Comparison of ENCODE assay signal across 8 cellular contexts in the genomic region with DNA sequence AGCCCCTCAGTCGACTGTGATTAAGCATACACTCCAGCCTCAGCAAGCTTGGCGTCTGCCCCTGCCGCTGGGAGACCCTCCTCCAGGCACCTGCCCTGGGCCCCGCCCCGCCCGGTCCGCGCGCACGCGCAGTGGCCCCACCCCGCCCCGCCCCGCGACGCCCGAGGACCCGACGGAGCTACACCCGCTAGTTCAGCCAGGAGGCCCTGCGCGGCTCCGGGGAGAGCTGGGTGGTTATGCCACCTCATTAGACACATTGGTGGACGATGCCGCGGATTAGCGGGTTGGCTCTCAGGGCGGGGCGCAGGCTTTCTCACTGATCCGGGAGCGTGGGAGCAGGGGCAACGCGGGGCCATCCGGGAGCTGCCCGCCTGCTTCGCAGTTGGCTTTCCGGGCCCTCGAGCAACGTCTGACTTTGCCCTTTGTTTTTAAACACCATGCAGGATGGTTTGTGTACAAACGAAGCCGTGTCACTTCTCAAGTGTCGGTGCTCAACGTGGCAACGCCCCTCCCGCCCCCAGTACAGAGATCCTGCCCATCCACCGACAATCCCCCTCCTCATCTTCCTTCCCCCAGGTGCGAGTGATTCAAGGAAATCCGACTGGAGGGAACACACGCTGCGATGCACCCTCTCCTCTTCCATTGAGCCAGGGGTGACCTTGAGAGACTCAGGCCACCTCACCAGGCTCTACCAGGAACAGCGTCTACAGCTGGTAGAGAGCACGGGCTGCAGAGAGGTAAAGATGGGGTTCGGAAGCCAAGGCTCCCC.
DNase-seq lines count a peak whose midpoint lies in the region; ATAC-seq and TF ChIP-seq lines count a peak whose summit lies in the region.

No MANE protein-coding gene starts in this region.

- H3K4me1 ChIP-seq in fibroblast of lung (ENCODE audit: control insufficient read depth, extremely low read depth, insufficient read depth, low read length) (no peaks in the 10 kb centered on the region), neural progenitor cell (peaks cover 9% of the 10 kb centered on the region)

- DNase-seq in CD1c-positive myeloid dendritic cell (ENCODE audit: extremely low spot score) (peak; percentile 53), NOMO-1 treated with DMSO at 0.1 percent for 48 hours (lab: John Stamatoyannopoulos, UW; ENCODE audit: unreplicated experiment) (peak; percentile 41), fibroblast of lung (ENCODE audit: low read depth in 2 of 2) (peak; percentile 13 to 24), neural progenitor cell (ENCODE audit: low spot score) (peak; percentile 91), KBM-7 (no peak)
- DNase-seq in activated T-helper 1 cell treated with anti-CD3 and anti-CD28 coated beads, Interleukin-2, amount 50 U/mL, for 16 hours (ENCODE audit: low read depth in 1 of 2, low spot score in 1 of 2): peak; percentile 49 to 57
- peak; percentile 73 for DNase-seq in stimulated activated naive CD8-positive, alpha-beta T cell treated with anti-CD3 and anti-CD28 coated beads, Interleukin-15, Interleukin-2, amounts not matched to agents 100 U/mL and 50 U/mL, for 24 hours

- peak overlapping the region; percentile 68 for H3K4me2 ChIP-seq in fibroblast of lung (ENCODE audit: extremely low read depth, insufficient read depth, low read length)
- peak overlapping the region; percentile 82 for H3K4me2 ChIP-seq in neural progenitor cell

- H3K4me3 Mint-ChIP-seq in neural progenitor cell: peak overlapping the region; percentile 82

- peak overlapping the region in 1 of 4 experiments; percentile 42 for H3K4me3 ChIP-seq in fibroblast of lung (replicated peaks in 1 of 4; ENCODE audit: control extremely low read depth in 1 of 4, insufficient read depth in 1 of 4, low read depth in 3 of 4, low read length in 4 of 4)
- H3K4me3 ChIP-seq in neural progenitor cell: peak overlapping the region; percentile 46

- H3K4me1 Mint-ChIP-seq in neural progenitor cell: peaks cover 11% of the 10 kb centered on the region

- TF ChIP-seq CTCF in fibroblast of lung (conservative IDR thresholded peaks at IDR 0.05 in 1 of 2, IDR thresholded peaks at IDR 0.05 in 1 of 2; ENCODE audit: low read depth in 1 of 2, low read length in 2 of 2) (no peak), neural progenitor cell (IDR thresholded peaks at IDR 0.05) (no peak)

- H4K20me1 ChIP-seq in fibroblast of lung (ENCODE audit: control insufficient read depth, extremely low read depth, insufficient read depth, low read length): no peaks in the 10 kb centered on the region
- H4K20me1 ChIP-seq in neural progenitor cell (ENCODE audit: low read depth): no peaks in the 10 kb centered on the region

- peaks cover 10% of the 10 kb centered on the region for H3K9me3 Mint-ChIP-seq in neural progenitor cell

- H3K9me3 ChIP-seq in fibroblast of lung (ENCODE audit: control insufficient read depth, insufficient read depth, low read depth, low read length): no peaks in the 10 kb centered on the region
- no peaks in the 10 kb centered on the region for H3K9me3 ChIP-seq in neural progenitor cell (ENCODE audit: low read depth)

- H3K27ac ChIP-seq in fibroblast of lung (ENCODE audit: insufficient read depth, low read length): no peak overlapping the region
- no peak overlapping the region for H3K27ac ChIP-seq in neural progenitor cell

- H3K27me3 Mint-ChIP-seq in neural progenitor cell (ENCODE audit: insufficient read depth, low read depth): peaks cover 15% of the 10 kb centered on the region

- in situ Hi-C loops in KBM-7 (cut with MboI; ENCODE audit: low pct_unique_long_range_greater_than_20kb, low sequenced_read_pairs): no loop called here

- H3K79me2 ChIP-seq in fibroblast of lung (ENCODE audit: control insufficient read depth, insufficient read depth, low read length): no peaks in the 10 kb centered on the region
- no peaks in the 10 kb centered on the region for H3K79me2 ChIP-seq in neural progenitor cell (ENCODE audit: low read depth)

- H3K27me3 ChIP-seq in fibroblast of lung (ENCODE audit: control insufficient read depth, insufficient read depth, low read length) (no peaks in the 10 kb centered on the region), neural progenitor cell (peaks cover 27% of the 10 kb centered on the region)

- H3F3A ChIP-seq in neural progenitor cell (ENCODE audit: low read depth): peaks cover 7% of the 10 kb centered on the region

- H3K27ac Mint-ChIP-seq in neural progenitor cell: no peak overlapping the region

- H3K36me3 Mint-ChIP-seq in neural progenitor cell: no peaks in the 10 kb centered on the region

- H2AFZ ChIP-seq in fibroblast of lung (ENCODE audit: low read length) (peak overlapping the region; percentile 44), neural progenitor cell (replicated peaks) (peak overlapping the region; percentile 96)

- H3K36me3 ChIP-seq in fibroblast of lung (ENCODE audit: control insufficient read depth, insufficient read depth, low read length) (no peaks in the 10 kb centered on the region), neural progenitor cell (no peaks in the 10 kb centered on the region)

- peak; percentile 73 for ATAC-seq in HG02623 (IDR thresholded peaks at IDR 0.05; ENCODE audit: unreplicated experiment)
- peak; percentile 96 for ATAC-seq in stimulated activated naive CD8-positive, alpha-beta T cell treated with anti-CD3 and anti-CD28 coated beads, Interleukin-15, Interleukin-2, amounts not matched to agents 100 U/mL and 50 U/mL, for 24 hours

- no peak overlapping the region for H3K9ac ChIP-seq in fibroblast of lung (ENCODE audit: insufficient read depth, low read length)
- no peak overlapping the region for H3K9ac ChIP-seq in neural progenitor cell
